In genomic region chr3:127817331-127817821, GRCh38 we compare ENCODE assay signal across 10 cellular contexts. TPM values are rescaled to one million over a fixed set of nuclear protein-coding genes. Genes with fewer than 3 reads are reported as not detected.
A peak's percentile ranks its signal among the peaks of the same experiment; 100 is the strongest.
DNase-seq lines count a peak whose midpoint lies in the region; ATAC-seq and TF ChIP-seq lines count a peak whose summit lies in the region.
"Had no signal": no experiment of that assay in that cellular context is flagged by ENCODE, and none has a peak within 500 bp of the region (broad histone marks: within the 10 kb centered on the region; RNA-seq: fewer than 3 reads in every experiment).

No MANE protein-coding gene starts in this region.

- H3K9me2 ChIP-seq in PC-3 (replicated peaks; ENCODE audit: low read length) = no peaks in the 10 kb centered on the region

- TF ChIP-seq CTCF in PC-3 (conservative IDR thresholded peaks at IDR 0.05; ENCODE audit: low read depth, low read length) = no peak
- no peak for TF ChIP-seq CTCF in fibroblast of mammary gland (conservative IDR thresholded peaks at IDR 0.05; ENCODE audit: control insufficient read depth, insufficient read depth, low read depth, low read length)
- no peak for TF ChIP-seq CTCF in osteoblast (IDR thresholded peaks at IDR 0.05; ENCODE audit: extremely low read depth, low read depth, low read length)
- TF ChIP-seq CTCF in spleen (IDR thresholded peaks at IDR 0.05 in 8 of 11, conservative IDR thresholded peaks at IDR 0.05 in 3 of 11) = no peak

- peaks cover 22% of the 10 kb centered on the region for H3K36me3 ChIP-seq in PC-3 (ENCODE audit: low read depth, low read length)
- peaks cover 22% of the 10 kb centered on the region for H3K36me3 ChIP-seq in osteoblast (ENCODE audit: insufficient read depth, low read length)
- H3K36me3 ChIP-seq in spleen = peaks cover 0 to 53% (median 4%) of the 10 kb centered on the region in 6 donors

- H3F3A ChIP-seq in PC-3 (ENCODE audit: low read length, unreplicated experiment) = no peaks in the 10 kb centered on the region

- H3K27me3 ChIP-seq in PC-3 (ENCODE audit: low read length) (no peaks in the 10 kb centered on the region), osteoblast (ENCODE audit: insufficient read depth, low read length) (no peaks in the 10 kb centered on the region), spleen (replicated peaks in 1 of 7) (peaks cover 0 to 15% (median 2%) of the 10 kb centered on the region in 7 donors)

- no peak overlapping the region for H2AFZ ChIP-seq in PC-3 (ENCODE audit: low read length)
- no peak overlapping the region for H2AFZ ChIP-seq in osteoblast (ENCODE audit: low read length)

- no peaks in the 10 kb centered on the region for H4K20me1 ChIP-seq in PC-3 (ENCODE audit: low read length)
- H4K20me1 ChIP-seq in osteoblast (ENCODE audit: insufficient read depth, low read length) = no peaks in the 10 kb centered on the region

- H3K4me1 ChIP-seq in PC-3 (ENCODE audit: insufficient read depth, low read length) = peaks cover 86% of the 10 kb centered on the region
- peaks cover 22% of the 10 kb centered on the region for H3K4me1 ChIP-seq in osteoblast (ENCODE audit: insufficient read depth, low read length)
- peaks cover 0 to 58% (median 36%) of the 10 kb centered on the region in 6 donors for H3K4me1 ChIP-seq in spleen

- H3K79me2 ChIP-seq in PC-3 (ENCODE audit: low read length) = peaks cover 72% of the 10 kb centered on the region
- peaks cover 72% of the 10 kb centered on the region for H3K79me2 ChIP-seq in osteoblast (ENCODE audit: insufficient read depth, low read length)

- H3K9ac ChIP-seq in PC-3 (ENCODE audit: low read length) = peak overlapping the region; percentile 55

- intact Hi-C loops in PC-3 (cut with micrococcal nuclease) (no loop called here), spleen (cut with DNase I; ENCODE audit: low total_unique reads) (no loop called here)

- H3K9me3 ChIP-seq in PC-3 (ENCODE audit: low read length) (no peaks in the 10 kb centered on the region), osteoblast (ENCODE audit: low read depth, low read length) (no peaks in the 10 kb centered on the region), spleen (no peaks in the 10 kb centered on the region)

- TF ChIP-seq POLR2A in spleen (IDR thresholded peaks at IDR 0.05) = no peak

- BruUV-seq in PC-3 (replicated peaks; lab: Mats Ljungman, UMichigan) = no TSS peak

- peak overlapping the region; percentile 88 for H3K27ac ChIP-seq in PC-3 (ENCODE audit: low read length)
- peak overlapping the region; percentile 46 for H3K27ac ChIP-seq in osteoblast (ENCODE audit: low read depth, low read length)
- H3K27ac ChIP-seq in spleen = no peak overlapping the region

- peak; percentile 84 for DNase-seq in EH (ENCODE audit: low read depth)
- peak; percentile 92 for DNase-seq in PC-3
- DNase-seq in fibroblast of mammary gland (ENCODE audit: low read depth) = peak; percentile 92
- DNase-seq in osteoblast (ENCODE audit: insufficient read length, low spot score, missing footprints) = peak; percentile 71
- no peak for DNase-seq in NCI-H526 (lab: John Stamatoyannopoulos, UW)
- DNase-seq in SKM-1 (lab: John Stamatoyannopoulos, UW; ENCODE audit: unreplicated experiment) = no peak
- no peak for DNase-seq in nucleus accumbens (lab: John Stamatoyannopoulos, UW)
- DNase-seq in spleen = no peak
- DNase-seq: DMS79 treated with DMSO at 0.1 percent for 48 hours; stimulated activated CD4-positive, alpha-beta T cell treated with anti-CD3 and anti-CD28 coated beads, Interleukin-15, amount 100 ng/mL, for 24 hours had no signal

- POLR2A ChIA-PET in PC-3 (lab: Charles Lee; ENCODE audit: unreplicated experiment) = no interaction called here

- H3K4me2 ChIP-seq in PC-3 (ENCODE audit: low read length) (peak overlapping the region; percentile 53), osteoblast (ENCODE audit: insufficient read depth, low read length) (no peak overlapping the region)

- CTCF ChIA-PET in PC-3 (lab: Charles Lee) = no interaction called here

- WGBS in spleen, 5 donors = 59 to 77% (median 67%) methylated on average over 5 of the region's 5 CpGs

- H3K4me3 ChIP-seq in PC-3 (ENCODE audit: low read length) (no peak overlapping the region), fibroblast of mammary gland (ENCODE audit: control insufficient read depth, low read depth, low read length) (no peak overlapping the region), osteoblast (ENCODE audit: insufficient read depth, low read length) (no peak overlapping the region), spleen (no peak overlapping the region)

- peak; percentile 57 for ATAC-seq in PC-3

RNA-seq across cellular contexts. Expression of gene MGLL, which starts 4.9 kb away (rescaled TPM):
- total RNA-seq in PC-3 (2014; rRNA removed) (38.7 and 40.1 TPM in 2 replicates), osteoblast (10.6 and 18.1 TPM in 2 replicates), spleen (100 to 1,000 TPM in 3 of 7 donors, 10 to 100 TPM in 4; 47.6 to 134 (median 85.9) TPM)
- 10 to 100 TPM; 11.0 to 47.2 (median 15.8) TPM for polyA plus RNA-seq in spleen

Comparison
In these comparisons a context has a peak if more than half of its experiments do, and no peak if none do; other contexts are left out.
1. DNase-seq: peak in EH (single experiment), PC-3 (single experiment), fibroblast of mammary gland (single experiment) and osteoblast (single experiment); none in NCI-H526 (0 of 2), SKM-1 (single experiment), nucleus accumbens (0 of 56) and spleen (single experiment).
2. H3K27ac ChIP-seq: peak in PC-3 (single experiment) and osteoblast (single experiment); none in spleen (0 of 8).